ENCODE assay signal across 8 cellular contexts in the genomic region with DNA sequence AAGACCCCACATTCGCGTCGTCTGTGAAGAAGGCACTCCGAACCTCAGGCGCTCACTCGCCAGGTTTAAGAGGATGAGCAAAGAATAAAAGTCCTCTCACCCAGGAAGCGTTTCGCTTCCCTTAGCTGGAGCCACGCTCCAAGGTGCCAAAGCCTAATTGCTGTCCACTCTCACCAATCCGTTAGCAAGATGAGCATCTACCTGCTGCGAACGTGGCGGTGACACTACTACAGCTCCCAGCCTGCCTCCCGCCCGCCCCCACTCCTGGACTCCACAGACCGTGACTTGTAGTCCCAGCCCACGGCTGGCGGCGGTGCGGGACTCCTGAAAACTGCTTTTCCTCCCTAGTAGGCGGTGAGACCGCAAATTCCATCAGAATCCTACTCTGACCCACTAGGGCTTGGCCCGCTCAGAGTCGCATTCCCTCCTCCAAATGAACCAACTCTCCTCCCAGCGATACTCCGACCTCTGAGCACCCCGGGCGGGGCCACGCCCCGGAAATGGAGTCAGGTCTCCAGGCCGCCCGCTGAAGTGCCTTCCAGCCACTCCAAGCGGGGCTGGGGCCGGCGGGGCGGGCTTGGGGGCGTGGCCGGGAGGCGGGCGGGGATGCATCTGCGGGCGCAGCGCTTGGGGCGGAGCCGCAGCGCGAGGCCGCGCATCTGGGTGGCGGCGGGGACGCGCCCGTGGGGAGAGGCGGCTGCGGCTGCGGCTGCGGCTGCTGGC. TPM values are rescaled to one million over a fixed set of nuclear protein-coding genes. Genes with fewer than 3 reads are reported as not detected.
DNase-seq lines count a peak whose midpoint lies in the region; ATAC-seq and TF ChIP-seq lines count a peak whose summit lies in the region.

No MANE protein-coding gene starts in this region.

- peaks cover 9% of the 10 kb centered on the region for H3K36me3 ChIP-seq in PC-9 (ENCODE audit: low read depth)
- H3K36me3 ChIP-seq in muscle layer of duodenum (ENCODE audit: control insufficient read depth in 1 of 2, insufficient read depth in 2 of 2, low read length in 2 of 2) = peaks cover 0 to 12% of the 10 kb centered on the region in 2 donors

- H3K9me3 ChIP-seq in PC-9 (ENCODE audit: insufficient read depth, low read depth) (no peaks in the 10 kb centered on the region), muscle layer of duodenum (ENCODE audit: control insufficient read depth in 1 of 2, low read length in 2 of 2) (no peaks in the 10 kb centered on the region)

- H3K27me3 ChIP-seq in PC-9 (ENCODE audit: insufficient read depth, low read depth) (no peaks in the 10 kb centered on the region), muscle layer of duodenum (ENCODE audit: low read depth, low read length) (no peaks in the 10 kb centered on the region)

- H3F3A ChIP-seq in PC-9 (ENCODE audit: insufficient read depth, low read depth) = peaks cover 39% of the 10 kb centered on the region

- peak; percentile 93 for DNase-seq in DMS79 treated with DMSO at 0.1 percent for 48 hours (lab: John Stamatoyannopoulos, UW)
- peak; percentile 90 for DNase-seq in KG1 (lab: John Stamatoyannopoulos, UW)
- DNase-seq in PC-9 = peak; percentile 92 to 99
- peak; percentile 97 for DNase-seq in activated T-cell treated with anti-CD3 and anti-CD28 coated beads, Interleukin-2, amount 50 U/mL, for 4 hours
- peak; percentile 94 to 96 for DNase-seq in stimulated activated CD8-positive, alpha-beta memory T cell treated with anti-CD3 and anti-CD28 coated beads, Interleukin-7, amount 100 ng/mL, for 1 hour (ENCODE audit: low read depth in 2 of 2)

- H3K4me3 ChIP-seq in PC-9 = peak overlapping the region; percentile 97
- peak overlapping the region; percentile 79 to 88 for H3K4me3 ChIP-seq in muscle layer of duodenum (ENCODE audit: low read depth in 1 of 2, low read length in 2 of 2)

- ATAC-seq in GM21786 (IDR thresholded peaks at IDR 0.05; ENCODE audit: unreplicated experiment) (peak; percentile 93), esophagus mucosa (peak; percentile 96)
- ATAC-seq in activated T-cell treated with anti-CD3 and anti-CD28 coated beads, Interleukin-2, amount 50 U/mL, for 4 hours = peak; percentile 94 to 95

- H3K9me2 ChIP-seq in PC-9 (ENCODE audit: insufficient read depth) = no peaks in the 10 kb centered on the region

- H3K27me3 Mint-ChIP-seq in activated T-cell treated with anti-CD3 and anti-CD28 coated beads, Interleukin-2, amount 50 U/mL, for 4 hours (ENCODE audit: low read depth) = no peaks in the 10 kb centered on the region

- peak overlapping the region; percentile 85 for H3K4me2 ChIP-seq in PC-9

- H3K4me3 Mint-ChIP-seq in activated T-cell treated with anti-CD3 and anti-CD28 coated beads, Interleukin-2, amount 50 U/mL, for 4 hours = peak overlapping the region; percentile 96

- TSS peak; percentile 77 for BruUV-seq in PC-9 (replicated peaks; lab: Mats Ljungman, UMichigan)

- intact Hi-C loops in PC-9 (cut with micrococcal nuclease; ENCODE audit: unreplicated experiment) = loop anchor here (5.0 kb wide), 1 partner anchor 109 kb away; no protein-coding TSS in a partner anchor

- H3K79me2 ChIP-seq in PC-9 (ENCODE audit: low read depth) = peaks cover 58% of the 10 kb centered on the region

- peak overlapping the region; percentile 96 for H3K27ac ChIP-seq in PC-9
- peak overlapping the region; percentile 92 for H3K27ac ChIP-seq in muscle layer of duodenum (ENCODE audit: low read length)

- no peaks in the 10 kb centered on the region for H3K36me3 Mint-ChIP-seq in activated T-cell treated with anti-CD3 and anti-CD28 coated beads, Interleukin-2, amount 50 U/mL, for 4 hours (ENCODE audit: insufficient read depth)

- POLR2A ChIA-PET in PC-9 (lab: Charles Lee; ENCODE audit: unreplicated experiment) = interaction anchor here (0.6 to 0.7 kb wide), 8 partner anchors 12 to 856 kb away, joined by 3 to 18 read pairs (median 5); no protein-coding TSS in a partner anchor

- TF ChIP-seq CTCF in PC-9 (conservative IDR thresholded peaks at IDR 0.05) = no peak

- peaks cover 13% of the 10 kb centered on the region; the same call in 1 of the 2 replicates for H4K20me1 ChIP-seq in PC-9 (ENCODE audit: insufficient read depth)

- H3K9me3 Mint-ChIP-seq in activated T-cell treated with anti-CD3 and anti-CD28 coated beads, Interleukin-2, amount 50 U/mL, for 4 hours = no peaks in the 10 kb centered on the region

- CTCF ChIA-PET in PC-9 (lab: Charles Lee) = no interaction called here

- peaks cover 14% of the 10 kb centered on the region for H3K4me1 Mint-ChIP-seq in activated T-cell treated with anti-CD3 and anti-CD28 coated beads, Interleukin-2, amount 50 U/mL, for 4 hours (ENCODE audit: low read depth)

- H3K4me1 ChIP-seq in PC-9 (replicated peaks; ENCODE audit: insufficient read depth) = peaks cover 21% of the 10 kb centered on the region
- H3K4me1 ChIP-seq in muscle layer of duodenum (ENCODE audit: control insufficient read depth in 1 of 2, insufficient read depth in 2 of 2, low read length in 2 of 2) = peaks cover 0 to 19% of the 10 kb centered on the region in 2 donors

- H2AFZ ChIP-seq in PC-9 = peak overlapping the region; percentile 44; the same call in 1 of the 2 replicates

RNA-seq across cellular contexts. Expression of a gene that starts 0.5 kb away (rescaled TPM):
- total RNA-seq in PC-9 (2021) = 91.1 and 118 TPM in 2 replicates
- total RNA-seq in activated T-cell treated with anti-CD3 and anti-CD28 coated beads, Interleukin-2, amount 50 U/mL, for 4 hours = 1 to 10 TPM; 5.9 to 10.0 (median 7.2) TPM
- total RNA-seq in esophagus mucosa = 54.9 TPM

Comparison
In these comparisons a context has a peak if more than half of its experiments do, and no peak if none do; other contexts are left out.
1. Peak in every context shown above with its lines: DNase-seq, ATAC-seq, H3K4me3 ChIP-seq and H3K27ac ChIP-seq.